In genomic region chr17:40303706-40304450, GRCh38 we compare ENCODE assay signal across 9 cellular contexts. TPM values are rescaled to one million over a fixed set of nuclear protein-coding genes. Genes with fewer than 3 reads are reported as not detected.
A peak's percentile ranks its signal among the peaks of the same experiment; 100 is the strongest.
DNase-seq lines count a peak whose midpoint lies in the region; ATAC-seq, FAIRE-seq and TF ChIP-seq lines count a peak whose summit lies in the region.
"Had no signal": no experiment of that assay in that cellular context is flagged by ENCODE, and none has a peak within 500 bp of the region (broad histone marks: within the 10 kb centered on the region; RNA-seq: fewer than 3 reads in every experiment).

No MANE protein-coding gene starts in this region.

- H3K27me3 ChIP-seq in Loucy (ENCODE audit: insufficient read depth, low read length, poor library complexity, severe bottlenecking), result no peaks in the 10 kb centered on the region
- H3K27me3 ChIP-seq in bronchial epithelial cell (ENCODE audit: control insufficient read depth, insufficient read depth, low read length), result no peaks in the 10 kb centered on the region
- no peaks in the 10 kb centered on the region for H3K27me3 ChIP-seq in muscle layer of colon (ENCODE audit: control insufficient read depth in 1 of 2, insufficient read depth in 2 of 2, low read length in 2 of 2)
- no peaks in the 10 kb centered on the region for H3K27me3 ChIP-seq in trophoblast cell (ENCODE audit: insufficient read depth, low read length)

- H2AFZ ChIP-seq in Loucy (ENCODE audit: low read length) (no peak overlapping the region), trophoblast cell (ENCODE audit: insufficient read depth, low read length, poor library complexity) (no peak overlapping the region)

- no peak overlapping the region for H3K4ac ChIP-seq in trophoblast cell (ENCODE audit: low read depth, low read length)

- no peaks in the 10 kb centered on the region for H3K9me2 ChIP-seq in Loucy (replicated peaks; ENCODE audit: low read depth, low read length)

- DNase-seq in AG10803 (ENCODE audit: low read depth), result peak; percentile 95
- DNase-seq in bronchial epithelial cell (ENCODE audit: low read depth), result peak; percentile 64
- no peak for DNase-seq in activated naive CD4-positive, alpha-beta T cell treated with anti-CD3 and anti-CD28 coated beads, Interleukin-2, amount 50 U/mL, for 72 hours (ENCODE audit: low spot score in 2 of 2)
- DNase-seq in OCI-M1 (lab: John Stamatoyannopoulos, UW), result no peak
- no peak for DNase-seq in trophoblast cell

- H3K9ac ChIP-seq in Loucy (ENCODE audit: low read depth, low read length, poor library complexity, severe bottlenecking) (peak overlapping the region; percentile 2), muscle layer of colon (ENCODE audit: low read length) (no peak overlapping the region), trophoblast cell (ENCODE audit: low read length) (no peak overlapping the region)

- no peak overlapping the region for H3K18ac ChIP-seq in trophoblast cell (ENCODE audit: low read length)

- H2BK120ac ChIP-seq in trophoblast cell (ENCODE audit: insufficient read depth, low read length, poor library complexity), result no peak overlapping the region

- H3K36me3 Mint-ChIP-seq in activated naive CD4-positive, alpha-beta T cell treated with anti-CD3 and anti-CD28 coated beads, Interleukin-2, amount 50 U/mL, for 72 hours, result peaks cover 12 to 20% of the 10 kb centered on the region in 2 donors

- H3F3A ChIP-seq in Loucy (ENCODE audit: low read depth), result peaks cover 8% of the 10 kb centered on the region

- H4K91ac ChIP-seq in trophoblast cell (ENCODE audit: low read depth, low read length), result no peak overlapping the region

- no peak overlapping the region for H3K27ac Mint-ChIP-seq in activated naive CD4-positive, alpha-beta T cell treated with anti-CD3 and anti-CD28 coated beads, Interleukin-2, amount 50 U/mL, for 72 hours
- H3K27ac Mint-ChIP-seq: stimulated activated naive CD8-positive, alpha-beta T cell treated with anti-CD3 and anti-CD28 coated beads, Interleukin-15, amount 100 ng/mL, for 72 hours had no signal

- H3K4me3 ChIP-seq in AG10803 (ENCODE audit: low read length) (peak overlapping the region; percentile 26; the same call in 1 of the 2 replicates), Loucy (ENCODE audit: low read length, poor library complexity, severe bottlenecking) (no peak overlapping the region), bronchial epithelial cell (ENCODE audit: low read depth, low read length) (no peak overlapping the region), muscle layer of colon (ENCODE audit: low read depth in 1 of 2, low read length in 2 of 2) (peak overlapping the region; percentile 1 to 6), trophoblast cell (ENCODE audit: low read depth, low read length) (no peak overlapping the region)

- no peak for FAIRE-seq in bronchial epithelial cell (lab: Jason Lieb, UNC)

- H3K23ac ChIP-seq in trophoblast cell (ENCODE audit: low read length), result no peak overlapping the region

- peak overlapping the region; percentile 0 for H3K4me2 ChIP-seq in Loucy (ENCODE audit: low read depth, low read length, poor library complexity, severe bottlenecking)
- H3K4me2 ChIP-seq in trophoblast cell (ENCODE audit: low read length), result no peak overlapping the region

- H3K9me3 ChIP-seq in Loucy (ENCODE audit: insufficient read depth, low read depth, low read length) (no peaks in the 10 kb centered on the region), muscle layer of colon (ENCODE audit: low read length) (no peaks in the 10 kb centered on the region), trophoblast cell (ENCODE audit: insufficient read depth, low read depth, low read length) (no peaks in the 10 kb centered on the region)

- H2BK12ac ChIP-seq in trophoblast cell (ENCODE audit: low read length), result no peak overlapping the region

- H2BK5ac ChIP-seq in trophoblast cell (ENCODE audit: low read depth, low read length, poor library complexity), result no peak overlapping the region

- no peaks in the 10 kb centered on the region for H3K9me3 Mint-ChIP-seq in activated naive CD4-positive, alpha-beta T cell treated with anti-CD3 and anti-CD28 coated beads, Interleukin-2, amount 50 U/mL, for 72 hours
- H3K9me3 Mint-ChIP-seq: stimulated activated naive CD8-positive, alpha-beta T cell treated with anti-CD3 and anti-CD28 coated beads, Interleukin-15, amount 100 ng/mL, for 72 hours had no signal

- no peak overlapping the region for H4K8ac ChIP-seq in trophoblast cell (ENCODE audit: low read depth, low read length)

- peaks cover 36% of the 10 kb centered on the region; the same call in 1 of the 2 replicates for H3K36me3 ChIP-seq in Loucy (ENCODE audit: insufficient read depth, low read length)
- H3K36me3 ChIP-seq in bronchial epithelial cell (ENCODE audit: control insufficient read depth, insufficient read depth, low read length), result no peaks in the 10 kb centered on the region
- no peaks in the 10 kb centered on the region for H3K36me3 ChIP-seq in muscle layer of colon (ENCODE audit: insufficient read depth, low read length)
- H3K36me3 ChIP-seq in trophoblast cell (ENCODE audit: control insufficient read depth in 1 of 2, insufficient read depth in 2 of 2, low read length in 2 of 2), result peaks cover 6 to 25% of the 10 kb centered on the region in 2 experiments

- no peaks in the 10 kb centered on the region for H3K79me1 ChIP-seq in trophoblast cell (ENCODE audit: low read length)

- H4K20me1 ChIP-seq in Loucy (ENCODE audit: insufficient read depth, low read length, poor library complexity, severe bottlenecking), result no peaks in the 10 kb centered on the region

- H4K12ac ChIP-seq in trophoblast cell (ENCODE audit: low read depth, low read length), result no peak overlapping the region

- peaks cover 13% of the 10 kb centered on the region; the same call in 1 of the 2 replicates for H3K79me2 ChIP-seq in Loucy (ENCODE audit: insufficient read depth, low read length)
- H3K79me2 ChIP-seq in trophoblast cell (ENCODE audit: control insufficient read depth, insufficient read depth, low read length, poor library complexity), result no peaks in the 10 kb centered on the region

- H3K4me1 ChIP-seq in Loucy (ENCODE audit: insufficient read depth, low read length, poor library complexity, severe bottlenecking) (peaks cover 43% of the 10 kb centered on the region), muscle layer of colon (ENCODE audit: insufficient read depth, low read length) (peaks cover 62% of the 10 kb centered on the region), trophoblast cell (ENCODE audit: control insufficient read depth in 1 of 2, insufficient read depth in 2 of 2, low read length in 2 of 2) (peaks cover 11 to 16% of the 10 kb centered on the region in 2 experiments)

- H2AK5ac ChIP-seq in trophoblast cell (ENCODE audit: low read length), result no peak overlapping the region

- no CpG with 5 or more reads among the region's 5 CpGs for WGBS in trophoblast cell (ENCODE audit: extremely low coverage, insufficient coverage, insufficient read length)

- H3K14ac ChIP-seq in trophoblast cell (ENCODE audit: low read length), result no peak overlapping the region

- no peak for ATAC-seq in activated naive CD4-positive, alpha-beta T cell treated with anti-CD3 and anti-CD28 coated beads, Interleukin-2, amount 50 U/mL, for 72 hours
- no peak for ATAC-seq in GM21723 (IDR thresholded peaks at IDR 0.05; ENCODE audit: unreplicated experiment)

- TF ChIP-seq CTCF in AG10803 (conservative IDR thresholded peaks at IDR 0.05; ENCODE audit: low read length) (no peak), Loucy (conservative IDR thresholded peaks at IDR 0.05; ENCODE audit: low read length) (no peak), bronchial epithelial cell (IDR thresholded peaks at IDR 0.05; ENCODE audit: insufficient read depth, low read length, severe bottlenecking) (no peak)

- H3K27ac ChIP-seq in muscle layer of colon (ENCODE audit: low read depth, low read length) (peak overlapping the region; percentile 95), trophoblast cell (ENCODE audit: low read depth, low read length) (no peak overlapping the region)

RNA-seq across cellular contexts. Expression of gene RARA, which starts 5.1 kb away (rescaled TPM):
- 1.3 and 2.3 TPM in 2 replicates for total RNA-seq in bronchial epithelial cell
- total RNA-seq in activated naive CD4-positive, alpha-beta T cell treated with anti-CD3 and anti-CD28 coated beads, Interleukin-2, amount 50 U/mL, for 72 hours, result 10 to 100 TPM; 21.0 to 23.0 TPM
- polyA plus RNA-seq in trophoblast cell (2013), result 15.0 and 15.5 TPM in 2 replicates

RNA-seq across cellular contexts. Expression of gene CDC6, which starts 16.2 kb away (rescaled TPM):
- total RNA-seq in bronchial epithelial cell, result 3.4 and 4.6 TPM in 2 replicates
- total RNA-seq in activated naive CD4-positive, alpha-beta T cell treated with anti-CD3 and anti-CD28 coated beads, Interleukin-2, amount 50 U/mL, for 72 hours, result 10 to 100 TPM; 81.8 to 86.7 TPM
- polyA plus RNA-seq in trophoblast cell (2013), result 90.5 and 96.3 TPM in 2 replicates

Comparison
In these comparisons a context has a peak if more than half of its experiments do, and no peak if none do; other contexts are left out.
1. DNase-seq: peak in AG10803 (single experiment) and bronchial epithelial cell (single experiment); none in activated naive CD4-positive, alpha-beta T cell treated with anti-CD3 and anti-CD28 coated beads, Interleukin-2, amount 50 U/mL, for 72 hours (0 of 2), OCI-M1 (single experiment) and trophoblast cell (0 of 2).
2. H3K4me3 ChIP-seq: peak in AG10803 (single experiment) and muscle layer of colon (2 of 2); none in Loucy (single experiment), bronchial epithelial cell (single experiment) and trophoblast cell (single experiment).
3. RNA of gene CDC6, which starts 16.2 kb away (total RNA-seq): 81.8 to 86.7 TPM in activated naive CD4-positive, alpha-beta T cell treated with anti-CD3 and anti-CD28 coated beads, Interleukin-2, amount 50 U/mL, for 72 hours; 3.4 to 4.6 TPM in bronchial epithelial cell; every median in the first group is over 10 times any median in the second.